23 cellular contexts compared by ENCODE assay signal in the genomic region with DNA sequence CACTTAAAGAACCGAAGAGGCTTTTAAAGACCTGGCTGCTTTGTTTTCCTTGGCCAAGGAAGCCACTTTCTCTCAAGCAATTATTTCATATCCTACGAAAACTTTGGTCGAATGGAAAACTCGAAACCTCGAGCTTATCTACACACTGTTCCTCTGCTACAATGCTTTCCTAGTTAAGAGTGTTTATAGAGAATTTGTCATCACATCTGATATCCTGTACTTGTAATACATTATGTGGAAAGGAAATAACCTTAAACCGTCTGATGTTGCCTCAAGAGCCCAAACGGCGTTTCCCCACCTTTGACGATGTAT. TPM values are rescaled to one million over a fixed set of nuclear protein-coding genes. Genes with fewer than 3 reads are reported as not detected.
DNase-seq lines count a peak whose midpoint lies in the region; ATAC-seq and TF ChIP-seq lines count a peak whose summit lies in the region.
"Had no signal": no experiment of that assay in that cellular context is flagged by ENCODE, and none has a peak within 500 bp of the region (broad histone marks: within the 10 kb centered on the region; RNA-seq: fewer than 3 reads in every experiment).

No MANE protein-coding gene starts in this region.

- no peak overlapping the region for H3K9ac ChIP-seq in H9 (ENCODE audit: extremely low read depth, insufficient read length, low read length)
- H3K9ac ChIP-seq in SK-N-MC (ENCODE audit: insufficient read length) = no peak overlapping the region
- no peak overlapping the region for H3K9ac ChIP-seq in iPS-18a (ENCODE audit: low read length)
- H3K9ac ChIP-seq: SK-N-SH had no signal

- H3K4me3 Mint-ChIP-seq in H9 = peak overlapping the region in 1 of 2 experiments; percentile 77; a peak in 3 of 5 replicates
- H3K4me3 Mint-ChIP-seq in stimulated activated naive B cell treated with anti-CD40 and anti-IgM and Interleukin-4, amounts not matched to agents 10 μg/mL and 1 μg/mL and 100 μg/mL, for 72 hours = no peak overlapping the region
- H3K4me3 Mint-ChIP-seq: CD8-positive, alpha-beta memory T cell had no signal

- no peak for ATAC-seq in stimulated activated naive B cell treated with anti-CD40 and anti-IgM and Interleukin-4, amounts not matched to agents 10 μg/mL and 1 μg/mL and 100 μg/mL, for 72 hours (replicated peaks)
- no peak for ATAC-seq in GM18498 (IDR thresholded peaks at IDR 0.05; ENCODE audit: unreplicated experiment)

- no peaks in the 10 kb centered on the region for H3K79me2 ChIP-seq in H9 (ENCODE audit: insufficient read depth, low read length)

- DNase-seq in H9 = no peak
- no peak for DNase-seq in SK-N-MC (ENCODE audit: low read depth, low spot score)
- no peak for DNase-seq in stimulated activated naive B cell treated with anti-CD40 and anti-IgM and Interleukin-4, amounts not matched to agents 10 μg/mL and 1 μg/mL and 100 μg/mL, for 72 hours
- no peak for DNase-seq in RWPE1 (ENCODE audit: low spot score)
- no peak for DNase-seq in anterior cingulate cortex (lab: John Stamatoyannopoulos, UW)
- DNase-seq: Calu3; CD8-positive, alpha-beta memory T cell; DMS153; IMR-90; NCI-H1694; NCI-H2081; NCI-H2171; NCI-H345; NCI-H524 treated with DMSO at 0.1 percent for 48 hours; SHP77 treated with DMSO at 0.1 percent for 48 hours; SK-N-SH had no signal

- peaks cover 19% of the 10 kb centered on the region for H3K23me2 ChIP-seq in H9 (ENCODE audit: insufficient read length, low read depth, low read length, poor library complexity, severe bottlenecking)

- H3K18ac ChIP-seq in H9 (ENCODE audit: insufficient read length, low read depth, low read length) = no peak overlapping the region

- POLR2A ChIA-PET in RWPE1 (lab: Yijun Ruan, JAX; ENCODE audit: low non-redundant PET) = no interaction called here

- H2BK12ac ChIP-seq in H9 (ENCODE audit: insufficient read length, low read depth, low read length) = no peak overlapping the region

- H3T11ph ChIP-seq in H9 (ENCODE audit: low read length) = no peak overlapping the region

- CTCF ChIA-PET in RWPE1 (lab: Yijun Ruan, JAX) = interaction anchor here (0.6 to 0.7 kb wide), 2 partner anchors 43 to 1385 kb away, joined by 3 read pairs; no protein-coding TSS in a partner anchor

- no peak overlapping the region for H4K91ac ChIP-seq in H9 (ENCODE audit: insufficient read length, low read depth, low read length)

- H3K4ac ChIP-seq in H9 (ENCODE audit: low read depth, low read length) = no peak overlapping the region

- WGBS in H9 (ENCODE audit: extremely low coverage, insufficient read length, low lambda C conversion rate) = no CpG with 5 or more reads among the region's 9 CpGs

- H4K8ac ChIP-seq in H9 (replicated peaks; ENCODE audit: insufficient read length, low read depth, low read length) = no peak overlapping the region

- no peak overlapping the region for H3K23ac ChIP-seq in H9 (ENCODE audit: insufficient read length, low read depth, low read length)

- H3K79me1 ChIP-seq in H9 (ENCODE audit: insufficient read depth, low read depth, low read length, poor library complexity, severe bottlenecking) = no peaks in the 10 kb centered on the region

- H3K4me1 ChIP-seq in H9 (ENCODE audit: insufficient read depth, low read length) = no peaks in the 10 kb centered on the region; the same call in 1 of the 2 replicates
- peaks cover 63% of the 10 kb centered on the region for H3K4me1 ChIP-seq in iPS-18a (ENCODE audit: control insufficient read depth, low read depth, low read length)

- H4K20me1 ChIP-seq in H9 (ENCODE audit: control insufficient read depth, insufficient read depth, insufficient read length) = no peaks in the 10 kb centered on the region

- peaks cover 0 to 6% of the 10 kb centered on the region in 2 experiments; a peak in 1 of 5 replicates for H3K9me3 Mint-ChIP-seq in H9
- peaks cover 2 to 4% of the 10 kb centered on the region in 2 donors for H3K9me3 Mint-ChIP-seq in stimulated activated naive B cell treated with anti-CD40 and anti-IgM and Interleukin-4, amounts not matched to agents 10 μg/mL and 1 μg/mL and 100 μg/mL, for 72 hours

- no peak overlapping the region for H3K56ac ChIP-seq in H9 (ENCODE audit: insufficient read length, low read depth, low read length)

- no peak overlapping the region for H4K5ac ChIP-seq in H9 (ENCODE audit: insufficient read length, low read depth, low read length)

- TF ChIP-seq CTCF in H9 (conservative IDR thresholded peaks at IDR 0.05) (no peak), RWPE1 (conservative IDR thresholded peaks at IDR 0.05; ENCODE audit: low read depth) (no peak)

- H3K4me1 Mint-ChIP-seq in H9 = peaks cover 52 to 80% of the 10 kb centered on the region in 2 experiments
- peaks cover 0 to 5% of the 10 kb centered on the region in 2 donors for H3K4me1 Mint-ChIP-seq in stimulated activated naive B cell treated with anti-CD40 and anti-IgM and Interleukin-4, amounts not matched to agents 10 μg/mL and 1 μg/mL and 100 μg/mL, for 72 hours
- H3K4me1 Mint-ChIP-seq: CD8-positive, alpha-beta memory T cell had no signal

- no peak overlapping the region for H2BK120ac ChIP-seq in H9 (ENCODE audit: low read depth, low read length, poor library complexity, severe bottlenecking)

- no peaks in the 10 kb centered on the region; a peak in 1 of 7 replicates for H3K36me3 Mint-ChIP-seq in H9 (ENCODE audit: insufficient read depth in 1 of 3, low read depth in 3 of 3)
- no peaks in the 10 kb centered on the region for H3K36me3 Mint-ChIP-seq in stimulated activated naive B cell treated with anti-CD40 and anti-IgM and Interleukin-4, amounts not matched to agents 10 μg/mL and 1 μg/mL and 100 μg/mL, for 72 hours
- H3K36me3 Mint-ChIP-seq: CD8-positive, alpha-beta memory T cell had no signal

- H3K36me3 ChIP-seq in SK-N-MC (ENCODE audit: insufficient read depth, low read length) (peaks cover 29% of the 10 kb centered on the region), iPS-18a (ENCODE audit: control insufficient read depth, low read depth, low read length) (no peaks in the 10 kb centered on the region)

- no peak overlapping the region for H3K14ac ChIP-seq in H9 (ENCODE audit: insufficient read depth, low read length)

- H3K4me3 ChIP-seq in SK-N-MC (no peak overlapping the region), iPS-18a (ENCODE audit: low read length) (peak overlapping the region; percentile 61)

- peaks cover 100% of the 10 kb centered on the region for H3K27me3 Mint-ChIP-seq in H9 (ENCODE audit: low read depth)
- peaks cover 65 to 85% of the 10 kb centered on the region in 2 donors for H3K27me3 Mint-ChIP-seq in stimulated activated naive B cell treated with anti-CD40 and anti-IgM and Interleukin-4, amounts not matched to agents 10 μg/mL and 1 μg/mL and 100 μg/mL, for 72 hours

- H3K27me3 ChIP-seq in H9 (ENCODE audit: insufficient read depth, low read length) (peaks cover 86% of the 10 kb centered on the region), iPS-18a (ENCODE audit: control insufficient read depth, insufficient read depth, low read length) (peaks cover 100% of the 10 kb centered on the region)

- no peak overlapping the region for H2BK20ac ChIP-seq in H9 (ENCODE audit: low read depth, low read length, poor library complexity, severe bottlenecking)

- no peak overlapping the region for H2AK5ac ChIP-seq in H9 (ENCODE audit: insufficient read length, low read length)

- no peak overlapping the region for H2BK15ac ChIP-seq in H9 (ENCODE audit: low read depth, low read length)

- H3K27ac Mint-ChIP-seq in H9 = no peak overlapping the region
- peak overlapping the region; percentile 32 for H3K27ac Mint-ChIP-seq in stimulated activated naive B cell treated with anti-CD40 and anti-IgM and Interleukin-4, amounts not matched to agents 10 μg/mL and 1 μg/mL and 100 μg/mL, for 72 hours
- H3K27ac Mint-ChIP-seq: CD8-positive, alpha-beta memory T cell had no signal

- H3K27ac ChIP-seq in H9 (ENCODE audit: insufficient read length, low read depth, low read length) (no peak overlapping the region), SK-N-MC (peak overlapping the region; percentile 89), iPS-18a (ENCODE audit: low read length) (no peak overlapping the region), RWPE1 (no peak overlapping the region)
- H3K27ac ChIP-seq: C4-2B had no signal

- H3K4me2 ChIP-seq in H9 (ENCODE audit: insufficient read depth, insufficient read length, low read length) = peak overlapping the region; percentile 73
- H3K4me2 ChIP-seq: SK-N-SH had no signal

- H2BK5ac ChIP-seq in H9 (ENCODE audit: insufficient read length, low read length) = no peak overlapping the region

- no peaks in the 10 kb centered on the region for H3K9me3 ChIP-seq in H9 (ENCODE audit: control insufficient read depth, low read depth, low read length)
- no peaks in the 10 kb centered on the region for H3K9me3 ChIP-seq in SK-N-MC (ENCODE audit: low read depth, low read length)
- H3K9me3 ChIP-seq in iPS-18a (ENCODE audit: control insufficient read depth, low read depth, low read length) = no peaks in the 10 kb centered on the region
- H3K9me3 ChIP-seq: SK-N-SH had no signal

- no peak overlapping the region for H2AFZ ChIP-seq in H9 (ENCODE audit: low read length)

RNA-seq across cellular contexts. Expression of gene TFAP2B, which starts 28.1 kb away (rescaled TPM):
- not detected in 2 replicates for total RNA-seq in H9 (2021)
- total RNA-seq: Calu3; CD8-positive, alpha-beta memory T cell; H4; HT1080; IMR-90; OCI-LY7; RPMI7951 had no signal
